39 cellular contexts compared by ENCODE assay signal in genomic region chr3:87473944-87474343, GRCh38.
"Had no signal": no experiment of that assay in that cellular context is flagged by ENCODE, and none has a peak within 500 bp of the region (broad histone marks: within the 10 kb centered on the region; RNA-seq: fewer than 3 reads in every experiment).

No MANE protein-coding gene starts in this region.

- H3K36me3 Mint-ChIP-seq: activated naive CD4-positive, alpha-beta T cell treated with anti-CD3 and anti-CD28 coated beads, Interleukin-2, amount 10 ng/mL, durations not matched to agents 7 days and 5 days; activated naive CD4-positive, alpha-beta T cell treated with anti-CD3 and anti-CD28 coated beads, Interleukin-2, amount 50 U/mL, for 24 hours; activated naive CD8-positive, alpha-beta T cell; activated naive CD8-positive, alpha-beta T cell treated with anti-CD3 and anti-CD28 coated beads for 36 hours; activated naive CD8-positive, alpha-beta T cell treated with anti-CD3 and anti-CD28 coated beads, Interleukin-2, amount 10 ng/mL, durations not matched to agents 7 days and 5 days; brain had no signal

- ATAC-seq: activated naive CD4-positive, alpha-beta T cell treated with anti-CD3 and anti-CD28 coated beads, Interleukin-2, amount 50 U/mL, for 72 hours; activated naive CD8-positive, alpha-beta T cell treated with anti-CD3 and anti-CD28 coated beads, Interleukin-2, amount 50 U/mL, for 24 hours; activated T-cell treated with anti-CD3 and anti-CD28 coated beads, Interleukin-2, amount 50 U/mL, for 4 hours; activated T-cell treated with anti-CD3 and anti-CD28 coated beads, Interleukin-2, amount 50 U/mL, for 72 hours; activated T-helper 17 cell treated with anti-CD3 and anti-CD28 coated beads, Interleukin-2, amount 50 U/mL, for 72 hours; body of pancreas had no signal

- H3K36me3 ChIP-seq: adrenal gland, ascending aorta, brain microvascular endothelial cell, breast epithelium, cardiac muscle cell had no signal

- FAIRE-seq: astrocyte, bronchial epithelial cell, colon had no signal

- H3K9me3 ChIP-seq: adrenal gland, ascending aorta, body of pancreas, breast epithelium had no signal

- DNase-seq: activated effector memory CD4-positive, alpha-beta T cell treated with anti-CD3 and anti-CD28 coated beads, Interleukin-2, amount 50 U/mL, for 16 hours; activated effector memory CD4-positive, alpha-beta T cell treated with Interleukin-2 at 50 U/mL for 16 hours; activated gamma-delta T cell; activated gamma-delta T cell treated with Interleukin-2 at 50 U/mL for 16 hours; activated naive CD4-positive, alpha-beta T cell; activated naive CD4-positive, alpha-beta T cell treated with anti-CD3 and anti-CD28 coated beads for 36 hours; activated naive CD4-positive, alpha-beta T cell treated with anti-CD3 and anti-CD28 coated beads, Interleukin-2, amount 10 ng/mL, durations not matched to agents 7 days and 5 days; activated naive CD4-positive, alpha-beta T cell treated with anti-CD3 and anti-CD28 coated beads, Interleukin-2, amount 50 U/mL, for 16 hours; activated naive CD4-positive, alpha-beta T cell treated with Interleukin-2 at 50 U/mL for 16 hours; activated naive CD8-positive, alpha-beta T cell treated with anti-CD3 and anti-CD28 coated beads for 36 hours; activated naive CD8-positive, alpha-beta T cell treated with anti-CD3 and anti-CD28 coated beads, Interleukin-2, amount 10 ng/mL, durations not matched to agents 7 days and 5 days; activated naive CD8-positive, alpha-beta T cell treated with anti-CD3 and anti-CD28 coated beads, Interleukin-2, amount 50 U/mL, for 24 hours; activated T-cell treated with anti-CD3 and anti-CD28 coated beads, Interleukin-2, amount 50 U/mL, for 24 hours; activated T-cell treated with anti-CD3 and anti-CD28 coated beads, Interleukin-2, amount 50 U/mL, for 4 hours; activated T-cell treated with anti-CD3 and anti-CD28 coated beads, Interleukin-2, amount 50 U/mL, for 48 hours; activated T-cell treated with anti-CD3 and anti-CD28 coated beads, Interleukin-2, amount 50 U/mL, for 72 hours; adrenal gland; amniotic stem cell; amygdala; anterior cingulate cortex; body of pancreas; brain microvascular endothelial cell; caudate nucleus; central memory CD4-positive, alpha-beta T cell; cerebellar nuclear complex had no signal

- H3K27me3 Mint-ChIP-seq: activated naive CD4-positive, alpha-beta T cell treated with anti-CD3 and anti-CD28 coated beads, Interleukin-2, amount 10 ng/mL, durations not matched to agents 7 days and 5 days; activated naive CD8-positive, alpha-beta T cell; activated naive CD8-positive, alpha-beta T cell treated with anti-CD3 and anti-CD28 coated beads for 36 hours; activated naive CD8-positive, alpha-beta T cell treated with anti-CD3 and anti-CD28 coated beads, Interleukin-2, amount 10 ng/mL, durations not matched to agents 7 days and 5 days; activated naive CD8-positive, alpha-beta T cell treated with anti-CD3 and anti-CD28 coated beads, Interleukin-2, amount 50 U/mL, for 24 hours; activated T-cell treated with anti-CD3 and anti-CD28 coated beads, Interleukin-2, amount 50 U/mL, for 24 hours; activated T-helper 17 cell treated with anti-CD3 and anti-CD28 coated beads, Interleukin-2, amount 50 U/mL, for 72 hours; central memory CD8-positive, alpha-beta T cell had no signal

- H3K9me3 Mint-ChIP-seq: activated naive CD4-positive, alpha-beta T cell treated with anti-CD3 and anti-CD28 coated beads, Interleukin-2, amount 10 ng/mL, durations not matched to agents 7 days and 5 days; activated naive CD8-positive, alpha-beta T cell treated with anti-CD3 and anti-CD28 coated beads, Interleukin-2, amount 10 ng/mL, durations not matched to agents 7 days and 5 days; activated T-helper 17 cell treated with anti-CD3 and anti-CD28 coated beads, Interleukin-2, amount 50 U/mL, for 72 hours had no signal

- H3K4me3 Mint-ChIP-seq: activated naive CD4-positive, alpha-beta T cell treated with anti-CD3 and anti-CD28 coated beads for 36 hours; activated naive CD4-positive, alpha-beta T cell treated with anti-CD3 and anti-CD28 coated beads, Interleukin-2, amount 10 ng/mL, durations not matched to agents 7 days and 5 days; activated naive CD4-positive, alpha-beta T cell treated with anti-CD3 and anti-CD28 coated beads, Interleukin-2, amount 50 U/mL, for 24 hours; activated naive CD8-positive, alpha-beta T cell; activated naive CD8-positive, alpha-beta T cell treated with anti-CD3 and anti-CD28 coated beads for 36 hours; activated naive CD8-positive, alpha-beta T cell treated with anti-CD3 and anti-CD28 coated beads, Interleukin-2, amount 10 ng/mL, durations not matched to agents 7 days and 5 days; activated naive CD8-positive, alpha-beta T cell treated with anti-CD3 and anti-CD28 coated beads, Interleukin-2, amount 50 U/mL, for 24 hours; activated T-cell treated with anti-CD3 and anti-CD28 coated beads, Interleukin-2, amount 50 U/mL, for 24 hours; activated T-cell treated with anti-CD3 and anti-CD28 coated beads, Interleukin-2, amount 50 U/mL, for 4 hours; activated T-cell treated with anti-CD3 and anti-CD28 coated beads, Interleukin-2, amount 50 U/mL, for 72 hours; activated T-helper 1 cell treated with anti-CD3 and anti-CD28 coated beads, Interleukin-12 subunit alpha, Interleukin-12 subunit beta, Interleukin-2, Interleukin-4 antibody, amounts not matched to agents 30 ng/mL and 10 ng/mL and 1 ng/mL, durations not matched to agents 14 hours and 24 hours and 36 hours; activated T-helper 17 cell treated with anti-CD3 and anti-CD28 coated beads, Interleukin-2, amount 50 U/mL, for 72 hours; brain; central memory CD8-positive, alpha-beta T cell had no signal

- H3K4me1 Mint-ChIP-seq: activated naive CD4-positive, alpha-beta T cell treated with anti-CD3 and anti-CD28 coated beads, Interleukin-2, amount 10 ng/mL, durations not matched to agents 7 days and 5 days; activated naive CD4-positive, alpha-beta T cell treated with anti-CD3 and anti-CD28 coated beads, Interleukin-2, amount 50 U/mL, for 24 hours; activated naive CD8-positive, alpha-beta T cell treated with anti-CD3 and anti-CD28 coated beads for 36 hours; activated naive CD8-positive, alpha-beta T cell treated with anti-CD3 and anti-CD28 coated beads, Interleukin-2, amount 10 ng/mL, durations not matched to agents 7 days and 5 days; activated naive CD8-positive, alpha-beta T cell treated with anti-CD3 and anti-CD28 coated beads, Interleukin-2, amount 50 U/mL, for 24 hours; activated T-helper 17 cell treated with anti-CD3 and anti-CD28 coated beads, Interleukin-2, amount 50 U/mL, for 72 hours; brain; central memory CD8-positive, alpha-beta T cell had no signal

- H3K27ac ChIP-seq: adrenal gland, ascending aorta, body of pancreas, brain microvascular endothelial cell, breast epithelium, cardiac muscle cell had no signal

- H3K4me3 ChIP-seq: adrenal gland, ascending aorta, body of pancreas, breast epithelium, cardiac muscle cell had no signal

- H3K4me1 ChIP-seq: adrenal gland, ascending aorta, body of pancreas, breast epithelium had no signal

- H3K27ac Mint-ChIP-seq: activated naive CD4-positive, alpha-beta T cell treated with anti-CD3 and anti-CD28 coated beads for 36 hours; activated naive CD4-positive, alpha-beta T cell treated with anti-CD3 and anti-CD28 coated beads, Interleukin-2, amount 10 ng/mL, durations not matched to agents 7 days and 5 days; activated naive CD4-positive, alpha-beta T cell treated with anti-CD3 and anti-CD28 coated beads, Interleukin-2, amount 50 U/mL, for 24 hours; activated naive CD4-positive, alpha-beta T cell treated with anti-CD3 and anti-CD28 coated beads, Interleukin-2, amount 50 U/mL, for 72 hours; activated naive CD8-positive, alpha-beta T cell; activated naive CD8-positive, alpha-beta T cell treated with anti-CD3 and anti-CD28 coated beads for 36 hours; activated naive CD8-positive, alpha-beta T cell treated with anti-CD3 and anti-CD28 coated beads, Interleukin-2, amount 10 ng/mL, durations not matched to agents 7 days and 5 days; activated naive CD8-positive, alpha-beta T cell treated with anti-CD3 and anti-CD28 coated beads, Interleukin-2, amount 50 U/mL, for 24 hours; activated T-cell treated with anti-CD3 and anti-CD28 coated beads, Interleukin-2, amount 50 U/mL, for 24 hours; activated T-cell treated with anti-CD3 and anti-CD28 coated beads, Interleukin-2, amount 50 U/mL, for 72 hours; activated T-helper 1 cell treated with anti-CD3 and anti-CD28 coated beads, Interleukin-12 subunit alpha, Interleukin-12 subunit beta, Interleukin-2, Interleukin-4 antibody, amounts not matched to agents 30 ng/mL and 10 ng/mL and 1 ng/mL, durations not matched to agents 14 hours and 24 hours and 36 hours; activated T-helper 17 cell treated with anti-CD3 and anti-CD28 coated beads, Interleukin-2, amount 50 U/mL, for 72 hours; activated T-helper 2 cell treated with anti-CD3 and anti-CD28 coated beads, Interferon-gamma antibody, Interleukin-2, Interleukin-4, amounts not matched to agents 10 μg/mL and 5 μg/mL and 100 μg/mL, durations not matched to agents 14 hours and 24 hours and 36 hours; brain had no signal
